8 cellular contexts compared by ENCODE assay signal in genomic region chr1:109099871-109100757, GRCh38. TPM values are rescaled to one million over a fixed set of nuclear protein-coding genes. Genes with fewer than 3 reads are reported as not detected.
DNase-seq lines count a peak whose midpoint lies in the region; ATAC-seq and TF ChIP-seq lines count a peak whose summit lies in the region.

No MANE protein-coding gene starts in this region.

- TF ChIP-seq CTCF in esophagus squamous epithelium (IDR thresholded peaks at IDR 0.05): peak; percentile 74 to 91 (median 84)

- H3K4me1 Mint-ChIP-seq in activated T-cell treated with anti-CD3 and anti-CD28 coated beads, Interleukin-2, amount 50 U/mL, for 72 hours (ENCODE audit: low read depth): peaks cover 17% of the 10 kb centered on the region
- peaks cover 5 to 26% (median 17%) of the 10 kb centered on the region in 3 donors for H3K4me1 Mint-ChIP-seq in naive B cell
- peaks cover 17% of the 10 kb centered on the region for H3K4me1 Mint-ChIP-seq in stimulated activated memory B cell treated with anti-CD40 and anti-IgM and Interleukin-4, amounts not matched to agents 10 μg/mL and 1 μg/mL and 100 μg/mL, for 72 hours

- peak overlapping the region; percentile 95 to 100 (median 98) for H3K27ac ChIP-seq in esophagus squamous epithelium

- 0% methylated on average over 25 to 37 of the region's 79 CpGs for WGBS in esophagus squamous epithelium, 2 donors

- peak overlapping the region; percentile 98 for H3K27ac Mint-ChIP-seq in activated T-cell treated with anti-CD3 and anti-CD28 coated beads, Interleukin-2, amount 50 U/mL, for 72 hours
- H3K27ac Mint-ChIP-seq in naive B cell: peak overlapping the region; percentile 98 to 99 (median 99)
- peak overlapping the region; percentile 94 for H3K27ac Mint-ChIP-seq in stimulated activated memory B cell treated with anti-CD40 and anti-IgM and Interleukin-4, amounts not matched to agents 10 μg/mL and 1 μg/mL and 100 μg/mL, for 72 hours

- no peaks in the 10 kb centered on the region for H3K27me3 ChIP-seq in esophagus squamous epithelium

- peak in 3 of 4 donors; percentile 96 to 98 (median 97) for TF ChIP-seq POLR2A in esophagus squamous epithelium (IDR thresholded peaks at IDR 0.05)

- peak; percentile 97 for DNase-seq in DMS79 (lab: John Stamatoyannopoulos, UW)
- peak; percentile 90 for DNase-seq in KG1 (lab: John Stamatoyannopoulos, UW)
- DNase-seq in activated T-cell treated with anti-CD3 and anti-CD28 coated beads, Interleukin-2, amount 50 U/mL, for 72 hours: peak; percentile 96 to 98
- peak; percentile 92 for DNase-seq in esophagus squamous epithelium (lab: John Stamatoyannopoulos, UW)
- DNase-seq in naive B cell: peak; percentile 97

- H3K9me3 ChIP-seq in esophagus squamous epithelium: no peaks in the 10 kb centered on the region

- peak overlapping the region; percentile 80 to 100 (median 96) for H3K4me3 ChIP-seq in esophagus squamous epithelium

- H3K27me3 Mint-ChIP-seq in activated T-cell treated with anti-CD3 and anti-CD28 coated beads, Interleukin-2, amount 50 U/mL, for 72 hours (ENCODE audit: low read depth): no peaks in the 10 kb centered on the region
- H3K27me3 Mint-ChIP-seq in naive B cell: no peaks in the 10 kb centered on the region
- H3K27me3 Mint-ChIP-seq in stimulated activated memory B cell treated with anti-CD40 and anti-IgM and Interleukin-4, amounts not matched to agents 10 μg/mL and 1 μg/mL and 100 μg/mL, for 72 hours: no peaks in the 10 kb centered on the region

- H3K4me3 Mint-ChIP-seq in activated T-cell treated with anti-CD3 and anti-CD28 coated beads, Interleukin-2, amount 50 U/mL, for 72 hours: peak overlapping the region; percentile 97 to 100
- H3K4me3 Mint-ChIP-seq in naive B cell: peak overlapping the region; percentile 93 to 99 (median 98)
- H3K4me3 Mint-ChIP-seq in stimulated activated memory B cell treated with anti-CD40 and anti-IgM and Interleukin-4, amounts not matched to agents 10 μg/mL and 1 μg/mL and 100 μg/mL, for 72 hours: peak overlapping the region; percentile 91

- peaks cover 2 to 7% of the 10 kb centered on the region in 2 donors for H3K36me3 Mint-ChIP-seq in activated T-cell treated with anti-CD3 and anti-CD28 coated beads, Interleukin-2, amount 50 U/mL, for 72 hours (ENCODE audit: insufficient read depth in 2 of 2)
- H3K36me3 Mint-ChIP-seq in naive B cell: no peaks in the 10 kb centered on the region
- peaks cover 10% of the 10 kb centered on the region for H3K36me3 Mint-ChIP-seq in stimulated activated memory B cell treated with anti-CD40 and anti-IgM and Interleukin-4, amounts not matched to agents 10 μg/mL and 1 μg/mL and 100 μg/mL, for 72 hours

- ATAC-seq in GM21717 (IDR thresholded peaks at IDR 0.05; ENCODE audit: unreplicated experiment) (peak; percentile 79), naive B cell (ENCODE audit: low read depth in 2 of 2) (peak; percentile 90 to 91)
- peak; percentile 94 to 96 for ATAC-seq in activated T-cell treated with anti-CD3 and anti-CD28 coated beads, Interleukin-2, amount 50 U/mL, for 72 hours (replicated peaks in 1 of 2)
- ATAC-seq in stimulated activated memory B cell treated with anti-CD40 and anti-IgM and Interleukin-4, amounts not matched to agents 10 μg/mL and 1 μg/mL and 100 μg/mL, for 72 hours: peak; percentile 94

- no peaks in the 10 kb centered on the region for H3K9me3 Mint-ChIP-seq in activated T-cell treated with anti-CD3 and anti-CD28 coated beads, Interleukin-2, amount 50 U/mL, for 72 hours
- H3K9me3 Mint-ChIP-seq in naive B cell: no peaks in the 10 kb centered on the region
- no peaks in the 10 kb centered on the region for H3K9me3 Mint-ChIP-seq in stimulated activated memory B cell treated with anti-CD40 and anti-IgM and Interleukin-4, amounts not matched to agents 10 μg/mL and 1 μg/mL and 100 μg/mL, for 72 hours

- H3K4me1 ChIP-seq in esophagus squamous epithelium: peaks cover 0 to 51% (median 14%) of the 10 kb centered on the region in 3 donors

- intact Hi-C loops in esophagus squamous epithelium (cut with DNase I): loop anchor here (10.0 kb wide), 1 partner anchor 55 kb away; the partner anchor contains the start of gene WDR47

- H3K36me3 ChIP-seq in esophagus squamous epithelium: peaks cover 0 to 9% (median 0%) of the 10 kb centered on the region in 3 donors

TF ChIP-seq in PFSK-1, 5 proteins besides CTCF, POLR2A, EP300 and RAD21:
- peak; percentile 99 for TF ChIP-seq TAF1 (IDR thresholded peaks at IDR 0.05; ENCODE audit: borderline replicate concordance, insufficient read depth, low read length)
- peak; percentile 100 for TF ChIP-seq POLR2AphosphoS5 (IDR thresholded peaks at IDR 0.05; ENCODE audit: low read depth, low read length)
- peak; percentile 72; the same call in 1 of the 2 replicates for TF ChIP-seq SIN3A (IDR thresholded peaks at IDR 0.05; ENCODE audit: borderline replicate concordance, insufficient read depth, low read length)
- TF ChIP-seq, protein P1, sequence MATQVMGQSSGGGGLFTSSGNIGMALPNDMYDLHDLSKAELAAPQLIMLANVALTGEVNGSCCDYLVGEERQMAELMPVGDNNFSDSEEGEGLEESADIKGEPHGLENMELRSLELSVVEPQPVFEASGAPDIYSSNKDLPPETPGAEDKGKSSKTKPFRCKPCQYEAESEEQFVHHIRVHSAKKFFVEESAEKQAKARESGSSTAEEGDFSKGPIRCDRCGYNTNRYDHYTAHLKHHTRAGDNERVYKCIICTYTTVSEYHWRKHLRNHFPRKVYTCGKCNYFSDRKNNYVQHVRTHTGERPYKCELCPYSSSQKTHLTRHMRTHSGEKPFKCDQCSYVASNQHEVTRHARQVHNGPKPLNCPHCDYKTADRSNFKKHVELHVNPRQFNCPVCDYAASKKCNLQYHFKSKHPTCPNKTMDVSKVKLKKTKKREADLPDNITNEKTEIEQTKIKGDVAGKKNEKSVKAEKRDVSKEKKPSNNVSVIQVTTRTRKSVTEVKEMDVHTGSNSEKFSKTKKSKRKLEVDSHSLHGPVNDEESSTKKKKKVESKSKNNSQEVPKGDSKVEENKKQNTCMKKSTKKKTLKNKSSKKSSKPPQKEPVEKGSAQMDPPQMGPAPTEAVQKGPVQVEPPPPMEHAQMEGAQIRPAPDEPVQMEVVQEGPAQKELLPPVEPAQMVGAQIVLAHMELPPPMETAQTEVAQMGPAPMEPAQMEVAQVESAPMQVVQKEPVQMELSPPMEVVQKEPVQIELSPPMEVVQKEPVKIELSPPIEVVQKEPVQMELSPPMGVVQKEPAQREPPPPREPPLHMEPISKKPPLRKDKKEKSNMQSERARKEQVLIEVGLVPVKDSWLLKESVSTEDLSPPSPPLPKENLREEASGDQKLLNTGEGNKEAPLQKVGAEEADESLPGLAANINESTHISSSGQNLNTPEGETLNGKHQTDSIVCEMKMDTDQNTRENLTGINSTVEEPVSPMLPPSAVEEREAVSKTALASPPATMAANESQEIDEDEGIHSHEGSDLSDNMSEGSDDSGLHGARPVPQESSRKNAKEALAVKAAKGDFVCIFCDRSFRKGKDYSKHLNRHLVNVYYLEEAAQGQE (IDR thresholded peaks at IDR 0.05; ENCODE audit: insufficient read depth in 1 of 2, low read depth in 2 of 2, low read length in 2 of 2): peak; percentile 67 to 72; a peak in 3 of 4 replicates
- peak; percentile 89 for TF ChIP-seq FOXP2 (optimal IDR thresholded peaks at IDR 0.05; ENCODE audit: borderline replicate concordance, extremely low read depth, extremely low read length, insufficient read depth)

RNA-seq across cellular contexts. Expression of gene TMEM167B, which starts 9.6 kb away (rescaled TPM):
- 17.5 TPM for polyA plus RNA-seq in PFSK-1 (2012; ENCODE audit: insufficient read length, low read depth)
- 10 to 100 TPM; 50.2 to 57.1 TPM for total RNA-seq in activated T-cell treated with anti-CD3 and anti-CD28 coated beads, Interleukin-2, amount 50 U/mL, for 72 hours
- total RNA-seq in esophagus squamous epithelium: 10 to 100 TPM; 10.8 to 21.4 (median 16.0) TPM
- 10 to 100 TPM; 20.8 to 44.2 (median 36.0) TPM for polyA plus RNA-seq in naive B cell (ENCODE audit: low read depth in 6 of 6)

RNA-seq across cellular contexts. Expression of gene ELAPOR1, which starts 13.8 kb away (rescaled TPM):
- polyA plus RNA-seq in PFSK-1 (2012; ENCODE audit: insufficient read length, low read depth): 0.30 TPM
- total RNA-seq in activated T-cell treated with anti-CD3 and anti-CD28 coated beads, Interleukin-2, amount 50 U/mL, for 72 hours: 10 to 100 TPM in 1 of 2 donors, 1 to 10 TPM in 1; 9.4 to 10.2 TPM
- total RNA-seq in esophagus squamous epithelium: 10 to 100 TPM in 1 of 4 donors, under 1 TPM in 3; 0.40 to 14.8 (median 0.53) TPM
- under 1 TPM in 3 of 6 donors, not detected in 3; 0.04 to 0.65 (median 0.62) TPM for polyA plus RNA-seq in naive B cell (ENCODE audit: low read depth in 6 of 6)

RNA-seq across cellular contexts. Expression of gene TAF13, which starts 24.3 kb away (rescaled TPM):
- polyA plus RNA-seq in PFSK-1 (2012; ENCODE audit: insufficient read length, low read depth): 10.3 TPM
- 10 to 100 TPM; 25.9 to 29.4 TPM for total RNA-seq in activated T-cell treated with anti-CD3 and anti-CD28 coated beads, Interleukin-2, amount 50 U/mL, for 72 hours
- 10 to 100 TPM; 35.3 to 71.2 (median 43.4) TPM for total RNA-seq in esophagus squamous epithelium
- 1 to 10 TPM in 4 of 6 donors, under 1 TPM in 2; 0.43 to 2.3 (median 1.2) TPM for polyA plus RNA-seq in naive B cell (ENCODE audit: low read depth in 6 of 6)

RNA-seq across cellular contexts. Expression of gene WDR47, which starts 58.2 kb away (rescaled TPM):
- polyA plus RNA-seq in PFSK-1 (2012; ENCODE audit: insufficient read length, low read depth): 12.5 TPM
- total RNA-seq in activated T-cell treated with anti-CD3 and anti-CD28 coated beads, Interleukin-2, amount 50 U/mL, for 72 hours: 1 to 10 TPM; 7.5 to 9.5 TPM
- 10 to 100 TPM; 13.3 to 22.7 (median 18.3) TPM for total RNA-seq in esophagus squamous epithelium
- 1 to 10 TPM; 3.4 to 8.7 (median 6.5) TPM for polyA plus RNA-seq in naive B cell (ENCODE audit: low read depth in 6 of 6)

Comparison
In these comparisons a context has a peak if more than half of its experiments do, and no peak if none do; other contexts are left out.
1. Peak in every context shown above with its lines: DNase-seq, ATAC-seq, H3K4me3 ChIP-seq and H3K27ac ChIP-seq.